In genomic region chr11:2166091-2166851, GRCh38 we compare ENCODE assay signal across 8 cellular contexts. TPM values are rescaled to one million over a fixed set of nuclear protein-coding genes. Genes with fewer than 3 reads are reported as not detected.
A peak's percentile ranks its signal among the peaks of the same experiment; 100 is the strongest.
DNase-seq lines count a peak whose midpoint lies in the region; ATAC-seq and TF ChIP-seq lines count a peak whose summit lies in the region.
"Had no signal": no experiment of that assay in that cellular context is flagged by ENCODE, and none has a peak within 500 bp of the region (broad histone marks: within the 10 kb centered on the region; RNA-seq: fewer than 3 reads in every experiment).

No MANE protein-coding gene starts in this region.

- no peak overlapping the region for H3K23ac ChIP-seq in H9 (ENCODE audit: insufficient read length, low read depth, low read length)

- H4K5ac ChIP-seq in H9 (ENCODE audit: insufficient read length, low read depth, low read length) = no peak overlapping the region

- no peaks in the 10 kb centered on the region for H3K79me1 ChIP-seq in H9 (ENCODE audit: insufficient read depth, low read depth, low read length, poor library complexity, severe bottlenecking)

- H3K36me3 Mint-ChIP-seq in H9 (ENCODE audit: insufficient read depth in 1 of 3, low read depth in 3 of 3) (no peaks in the 10 kb centered on the region), neural progenitor cell (no peaks in the 10 kb centered on the region)

- H3K79me2 ChIP-seq in H9 (ENCODE audit: insufficient read depth, low read length) (no peaks in the 10 kb centered on the region), neural progenitor cell (ENCODE audit: low read depth) (no peaks in the 10 kb centered on the region)

- H2BK20ac ChIP-seq in H9 (ENCODE audit: low read depth, low read length, poor library complexity, severe bottlenecking) = no peak overlapping the region

- peaks cover 12% of the 10 kb centered on the region for H3K27me3 Mint-ChIP-seq in H9 (ENCODE audit: low read depth)
- H3K27me3 Mint-ChIP-seq in neural progenitor cell (ENCODE audit: insufficient read depth, low read depth) = peaks cover 4% of the 10 kb centered on the region

- H3K56ac ChIP-seq in H9 (ENCODE audit: insufficient read length, low read depth, low read length) = no peak overlapping the region

- no peaks in the 10 kb centered on the region for H4K20me1 ChIP-seq in H9 (ENCODE audit: control insufficient read depth, insufficient read depth, insufficient read length)
- no peaks in the 10 kb centered on the region for H4K20me1 ChIP-seq in neural progenitor cell (ENCODE audit: low read depth)

- H3K36me3 ChIP-seq in neural progenitor cell (no peaks in the 10 kb centered on the region), MG63 (no peaks in the 10 kb centered on the region)
- H3K36me3 ChIP-seq: SJSA1 had no signal

- peak; percentile 45 to 59 for ATAC-seq in activated CD4-positive, CD25-positive, alpha-beta regulatory T cell treated with anti-CD3 and anti-CD28 coated beads, Interleukin-2, amount 50 U/mL, for 24 hours
- no peak for ATAC-seq in HG02852 (IDR thresholded peaks at IDR 0.05; ENCODE audit: unreplicated experiment)
- ATAC-seq in HG03045 (IDR thresholded peaks at IDR 0.05; ENCODE audit: unreplicated experiment) = no peak

- no peak overlapping the region for H2AFZ ChIP-seq in H9 (ENCODE audit: low read length)
- H2AFZ ChIP-seq in neural progenitor cell (replicated peaks) = peak overlapping the region; percentile 42

- H3K4me3 ChIP-seq in neural progenitor cell (no peak overlapping the region), MG63 (no peak overlapping the region)
- H3K4me3 ChIP-seq: SJSA1 had no signal

- no peak overlapping the region for H2BK120ac ChIP-seq in H9 (ENCODE audit: low read depth, low read length, poor library complexity, severe bottlenecking)

- H3K27ac Mint-ChIP-seq in H9 (no peak overlapping the region), neural progenitor cell (no peak overlapping the region)

- H3K14ac ChIP-seq in H9 (ENCODE audit: insufficient read depth, low read length) = no peak overlapping the region

- H2BK12ac ChIP-seq in H9 (ENCODE audit: insufficient read length, low read depth, low read length) = no peak overlapping the region

- H3K23me2 ChIP-seq in H9 (ENCODE audit: insufficient read length, low read depth, low read length, poor library complexity, severe bottlenecking) = peaks cover 3% of the 10 kb centered on the region

- no peak overlapping the region for H3K4me3 Mint-ChIP-seq in H9
- no peak overlapping the region for H3K4me3 Mint-ChIP-seq in neural progenitor cell

- H3K9ac ChIP-seq in H9 (ENCODE audit: extremely low read depth, insufficient read length, low read length) = no peak overlapping the region
- H3K9ac ChIP-seq in neural progenitor cell = no peak overlapping the region

- H3K27me3 ChIP-seq in H9 (ENCODE audit: insufficient read depth, low read length) = no peaks in the 10 kb centered on the region
- H3K27me3 ChIP-seq in neural progenitor cell = peaks cover 15% of the 10 kb centered on the region
- H3K27me3 ChIP-seq in MG63 = no peaks in the 10 kb centered on the region

- H4K8ac ChIP-seq in H9 (replicated peaks; ENCODE audit: insufficient read length, low read depth, low read length) = no peak overlapping the region

- H3K9me3 ChIP-seq in H9 (ENCODE audit: control insufficient read depth, low read depth, low read length) = no peaks in the 10 kb centered on the region
- no peaks in the 10 kb centered on the region for H3K9me3 ChIP-seq in neural progenitor cell (ENCODE audit: low read depth)
- no peaks in the 10 kb centered on the region for H3K9me3 ChIP-seq in MG63
- H3K9me3 ChIP-seq: SJSA1 had no signal

- H3K9me3 Mint-ChIP-seq in H9 = no peaks in the 10 kb centered on the region
- no peaks in the 10 kb centered on the region for H3K9me3 Mint-ChIP-seq in neural progenitor cell

- H2BK5ac ChIP-seq in H9 (ENCODE audit: insufficient read length, low read length) = no peak overlapping the region

- H4K91ac ChIP-seq in H9 (ENCODE audit: insufficient read length, low read depth, low read length) = no peak overlapping the region

- TF ChIP-seq CTCF in H9 (conservative IDR thresholded peaks at IDR 0.05) (peak; percentile 89), neural progenitor cell (IDR thresholded peaks at IDR 0.05) (peak; percentile 72)

- WGBS in H9 (ENCODE audit: extremely low coverage, insufficient read length, low lambda C conversion rate) = no CpG with 5 or more reads among the region's 70 CpGs

- peak; percentile 69 for DNase-seq in H9
- peak; percentile 77 for DNase-seq in ecto neural progenitor cell (ENCODE audit: low spot score)
- peak; percentile 67 for DNase-seq in neural progenitor cell (ENCODE audit: low spot score)
- DNase-seq in MG63 = no peak

- H2AK5ac ChIP-seq in H9 (ENCODE audit: insufficient read length, low read length) = no peak overlapping the region

- no peaks in the 10 kb centered on the region for H3K4me1 Mint-ChIP-seq in H9
- peaks cover 7% of the 10 kb centered on the region for H3K4me1 Mint-ChIP-seq in neural progenitor cell

- no peak overlapping the region for H3T11ph ChIP-seq in H9 (ENCODE audit: low read length)

- no peak overlapping the region for H3K4ac ChIP-seq in H9 (ENCODE audit: low read depth, low read length)

- H3K27ac ChIP-seq in H9 (ENCODE audit: insufficient read length, low read depth, low read length) = no peak overlapping the region
- no peak overlapping the region for H3K27ac ChIP-seq in neural progenitor cell
- H3K27ac ChIP-seq: SJSA1 had no signal

- H3K4me1 ChIP-seq in H9 (ENCODE audit: insufficient read depth, low read length) (no peaks in the 10 kb centered on the region), neural progenitor cell (peaks cover 26% of the 10 kb centered on the region)
- H3K4me1 ChIP-seq: SJSA1 had no signal

- no peak overlapping the region for H3K4me2 ChIP-seq in H9 (ENCODE audit: insufficient read depth, insufficient read length, low read length)
- no peak overlapping the region for H3K4me2 ChIP-seq in neural progenitor cell

- no peak overlapping the region for H3K18ac ChIP-seq in H9 (ENCODE audit: insufficient read length, low read depth, low read length)

- no peak overlapping the region for H2BK15ac ChIP-seq in H9 (ENCODE audit: low read depth, low read length)

- no peaks in the 10 kb centered on the region for H3F3A ChIP-seq in neural progenitor cell (ENCODE audit: low read depth)

RNA-seq across cellular contexts. Expression of gene INS, which starts 5.3 kb away (rescaled TPM):
- total RNA-seq in H9 (2021) = not detected in 2 replicates
- total RNA-seq in neural progenitor cell (ENCODE audit: low replicate concordance) = not detected in 2 replicates
- not detected in 2 replicates for total RNA-seq in MG63 (2014; rRNA removed; shearing (Covaris generic); ENCODE audit: low replicate concordance)
- total RNA-seq: SJSA1 had no signal

RNA-seq across cellular contexts. Expression of gene TH, which starts 5.3 kb away (rescaled TPM):
- not detected in 2 replicates for total RNA-seq in H9 (2021)
- 2.0 and 6.2 TPM in 2 replicates for total RNA-seq in neural progenitor cell (ENCODE audit: low replicate concordance)
- not detected in 2 replicates for total RNA-seq in MG63 (2014; rRNA removed; shearing (Covaris generic); ENCODE audit: low replicate concordance)
- total RNA-seq: SJSA1 had no signal

RNA-seq across cellular contexts. Expression of gene IGF2, which starts 27.1 kb away (rescaled TPM):
- total RNA-seq in H9 (2021) (2.8 and 3.1 TPM in 2 replicates), neural progenitor cell (ENCODE audit: low replicate concordance) (0.45 and 3.3 TPM in 2 replicates)
- total RNA-seq in MG63 (2014; rRNA removed; shearing (Covaris generic); ENCODE audit: low replicate concordance) = not detected in 2 replicates

Comparison
In these comparisons a context has a peak if more than half of its experiments do, and no peak if none do; other contexts are left out.
1. ATAC-seq: peak in activated CD4-positive, CD25-positive, alpha-beta regulatory T cell treated with anti-CD3 and anti-CD28 coated beads, Interleukin-2, amount 50 U/mL, for 24 hours (2 of 2); none in HG02852 (single experiment) and HG03045 (single experiment).